ENCODE assay signal across 10 cellular contexts in the genomic region with DNA sequence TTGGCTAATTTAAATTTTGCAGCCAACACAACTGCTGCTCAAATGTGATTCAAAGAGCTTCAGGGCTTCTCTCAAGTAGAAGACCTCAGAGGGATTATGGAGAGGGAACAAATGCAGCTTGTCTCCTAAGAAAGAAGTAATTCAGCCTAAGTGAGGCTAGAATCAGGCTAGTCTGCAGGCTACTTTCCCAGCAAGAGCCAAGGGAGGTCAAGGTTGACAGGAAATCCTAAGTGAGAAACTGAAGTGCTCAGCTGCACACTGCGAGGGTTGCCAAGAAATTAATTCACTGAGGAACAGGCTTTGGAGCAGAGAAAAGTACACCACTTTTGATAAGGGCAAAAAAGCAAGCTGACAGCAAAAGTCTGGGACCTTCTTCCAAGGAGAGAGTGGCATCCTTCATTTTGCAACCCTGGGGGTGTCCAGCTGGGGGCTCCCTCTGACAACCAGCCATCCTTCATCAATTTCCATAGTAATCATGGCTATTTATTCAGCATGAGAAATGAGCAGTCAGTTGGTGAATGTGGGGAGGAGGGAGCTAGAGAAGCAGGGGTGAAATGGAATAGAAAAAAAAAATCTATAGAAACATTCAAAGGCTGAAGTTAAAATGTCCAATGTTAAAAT.
DNase-seq lines count a peak whose midpoint lies in the region; ATAC-seq, FAIRE-seq and TF ChIP-seq lines count a peak whose summit lies in the region.
"Had no signal": no experiment of that assay in that cellular context is flagged by ENCODE, and none has a peak within 500 bp of the region (broad histone marks: within the 10 kb centered on the region; RNA-seq: fewer than 3 reads in every experiment).

No MANE protein-coding gene starts in this region.

- DNase-seq in AG04449 (ENCODE audit: low read depth, low spot score), result no peak
- DNase-seq in HT1080 (ENCODE audit: low read depth), result peak; percentile 11
- peak in 1 of 2 experiments; percentile 63 for DNase-seq in H1 (ENCODE audit: low read depth in 1 of 2, low spot score in 2 of 2)
- peak; percentile 44 for DNase-seq in mesenchymal stem cell
- no peak for DNase-seq in activated naive CD4-positive, alpha-beta T cell treated with anti-CD3 and anti-CD28 coated beads for 36 hours
- no peak for DNase-seq in vagina (ENCODE audit: extremely low spot score in 2 of 2)
- no peak for DNase-seq in stimulated activated naive CD4-positive, alpha-beta T cell treated with Interleukin-2 at 50 U/mL for 16 hours (lab: John Stamatoyannopoulos, UW)
- DNase-seq: naive B cell, NCI-H1694 treated with DMSO at 0.1 percent for 48 hours had no signal

- H3K79me2 ChIP-seq in H1 (ENCODE audit: control insufficient read depth in 1 of 2, insufficient read depth in 2 of 2, low read length in 2 of 2), result no peaks in the 10 kb centered on the region

- POLR2A ChIA-PET in AG04449 (lab: Yijun Ruan, JAX), result no interaction called here
- POLR2A ChIA-PET in H1 (lab: Charles Lee; ENCODE audit: partially characterized antibody), result interaction anchor here (0.9 kb wide), 1 partner anchor 94 kb away, joined by 4 read pairs; no protein-coding TSS in a partner anchor

- no peaks in the 10 kb centered on the region for H3K4me1 Mint-ChIP-seq in activated naive CD4-positive, alpha-beta T cell treated with anti-CD3 and anti-CD28 coated beads for 36 hours (ENCODE audit: low read depth)
- H3K4me1 Mint-ChIP-seq: naive B cell had no signal

- no peak for TF ChIP-seq EP300 in H1 (IDR thresholded peaks at IDR 0.05; ENCODE audit: borderline replicate concordance in 1 of 2, low read depth in 2 of 2, low read length in 2 of 2)

- no peak overlapping the region for H3K4me3 ChIP-seq in AG04449 (ENCODE audit: low read depth, low read length)
- H3K4me3 ChIP-seq in H1 (ENCODE audit: extremely low read depth in 1 of 4, insufficient read depth in 2 of 4, low read depth in 3 of 4, low read length in 4 of 4), result no peak overlapping the region
- no peak overlapping the region for H3K4me3 ChIP-seq in mesenchymal stem cell (ENCODE audit: insufficient read depth in 1 of 2, low read depth in 1 of 2, low read length in 2 of 2)
- no peak overlapping the region for H3K4me3 ChIP-seq in vagina

- TF ChIP-seq CTCF in AG04449 (IDR thresholded peaks at IDR 0.05; ENCODE audit: insufficient read depth, low read length, missing control alignments) (peak; percentile 10), H1 (IDR thresholded peaks at IDR 0.05; ENCODE audit: control extremely low read depth in 1 of 3, insufficient read depth in 1 of 3, low read depth in 1 of 3, low read length in 3 of 3) (peak; percentile 47 to 64 (median 59)), vagina (IDR thresholded peaks at IDR 0.05) (no peak)

- H3K79me1 ChIP-seq in H1 (ENCODE audit: low read depth, low read length) (no peaks in the 10 kb centered on the region), mesenchymal stem cell (replicated peaks; ENCODE audit: low read length, poor library complexity, severe bottlenecking) (no peaks in the 10 kb centered on the region)

- no peaks in the 10 kb centered on the region for H3K36me3 Mint-ChIP-seq in activated naive CD4-positive, alpha-beta T cell treated with anti-CD3 and anti-CD28 coated beads for 36 hours (ENCODE audit: low read depth)
- H3K36me3 Mint-ChIP-seq: naive B cell had no signal

- no peak overlapping the region for H3K4ac ChIP-seq in H1 (replicated peaks; ENCODE audit: insufficient read length, low read depth, low read length)
- H3K4ac ChIP-seq in mesenchymal stem cell (ENCODE audit: low read depth in 1 of 2, low read length in 2 of 2), result no peak overlapping the region

- no peak overlapping the region for H3K56ac ChIP-seq in H1 (replicated peaks; ENCODE audit: insufficient read length, low read depth, low read length)

- FAIRE-seq in H1 (lab: Jason Lieb, UNC), result peak; percentile 76

- no peaks in the 10 kb centered on the region for H3K27me3 Mint-ChIP-seq in activated naive CD4-positive, alpha-beta T cell treated with anti-CD3 and anti-CD28 coated beads for 36 hours (ENCODE audit: low read depth)
- H3K27me3 Mint-ChIP-seq: naive B cell had no signal

- H3K23ac ChIP-seq in H1 (ENCODE audit: insufficient read length), result no peak overlapping the region
- H3K23ac ChIP-seq in mesenchymal stem cell (ENCODE audit: low read length in 2 of 2), result no peak overlapping the region

- H4K5ac ChIP-seq in H1 (ENCODE audit: insufficient read length, low read depth, low read length), result no peak overlapping the region

- no peak overlapping the region for H4K8ac ChIP-seq in H1 (ENCODE audit: extremely low read depth, insufficient read depth, low read length)
- no peak overlapping the region for H4K8ac ChIP-seq in mesenchymal stem cell (ENCODE audit: low read length)

- H2AK5ac ChIP-seq in H1 (ENCODE audit: low read depth, low read length) (no peak overlapping the region), mesenchymal stem cell (ENCODE audit: low read length, severe bottlenecking) (no peak overlapping the region)

- H2BK12ac ChIP-seq in H1 (ENCODE audit: low read depth, low read length), result no peak overlapping the region
- no peak overlapping the region for H2BK12ac ChIP-seq in mesenchymal stem cell (ENCODE audit: low read length in 2 of 2)

- H2AFZ ChIP-seq in H1 (ENCODE audit: low read length), result no peak overlapping the region
- no peak overlapping the region for H2AFZ ChIP-seq in mesenchymal stem cell (ENCODE audit: low read depth, low read length)

- H3K27ac Mint-ChIP-seq in activated naive CD4-positive, alpha-beta T cell treated with anti-CD3 and anti-CD28 coated beads for 36 hours, result no peak overlapping the region
- H3K27ac Mint-ChIP-seq: naive B cell had no signal

- H3K27me3 ChIP-seq in H1 (replicated peaks in 1 of 4; ENCODE audit: control insufficient read depth in 3 of 4, extremely low read depth in 1 of 4, insufficient read depth in 3 of 4, low read length in 3 of 4), result no peaks in the 10 kb centered on the region
- H3K27me3 ChIP-seq in mesenchymal stem cell (ENCODE audit: control insufficient read depth in 1 of 2, insufficient read depth in 1 of 2, low read length in 2 of 2), result peaks cover 14 to 25% of the 10 kb centered on the region in 2 experiments
- H3K27me3 ChIP-seq in vagina, result no peaks in the 10 kb centered on the region

- intact Hi-C loops in activated naive CD4-positive, alpha-beta T cell treated with anti-CD3 and anti-CD28 coated beads for 36 hours (cut with micrococcal nuclease), result no loop called here
- intact Hi-C loops in vagina (cut with DNase I), result no loop called here

- 0 out of 2 replicates have a peak overlapping the region, but pooled peaks have one; percentile 9 for H2BK15ac ChIP-seq in H1 (ENCODE audit: low read length)
- no peak overlapping the region for H2BK15ac ChIP-seq in mesenchymal stem cell (ENCODE audit: low read depth, poor library complexity, severe bottlenecking)

- CTCF ChIA-PET in AG04449 (lab: Yijun Ruan, JAX), result interaction anchor here (0.8 to 1.2 kb wide), 3 partner anchors 9 to 10 kb away, joined by 3 to 4 read pairs (median 3); no protein-coding TSS in a partner anchor
- CTCF ChIA-PET in H1 (lab: Charles Lee; ENCODE audit: partially characterized antibody), result interaction anchor here (0.6 to 3.5 kb wide), 27 partner anchors 8 to 915 kb away, joined by 3 to 17 read pairs (median 6); no protein-coding TSS in a partner anchor
- CTCF ChIA-PET in activated naive CD4-positive, alpha-beta T cell treated with anti-CD3 and anti-CD28 coated beads for 36 hours (lab: Charles Lee), result interaction anchor here (0.6 kb wide), 1 partner anchor 16 kb away, joined by 4 read pairs; no protein-coding TSS in a partner anchor

- H3K9ac ChIP-seq in H1 (replicated peaks in 1 of 4; ENCODE audit: extremely low read depth in 1 of 4, low read depth in 3 of 4, low read length in 3 of 4) (no peak overlapping the region), mesenchymal stem cell (ENCODE audit: low read length) (no peak overlapping the region)

- no peaks in the 10 kb centered on the region for H3K9me3 ChIP-seq in H1 (ENCODE audit: insufficient read depth in 2 of 2, low read depth in 1 of 2, low read length in 1 of 2)
- no peaks in the 10 kb centered on the region for H3K9me3 ChIP-seq in mesenchymal stem cell (ENCODE audit: control insufficient read depth, low read length)
- no peaks in the 10 kb centered on the region for H3K9me3 ChIP-seq in vagina

- ATAC-seq in GM18861 (IDR thresholded peaks at IDR 0.05; ENCODE audit: unreplicated experiment), result no peak

- H3K36me3 ChIP-seq in H1 (ENCODE audit: control insufficient read depth in 2 of 4, insufficient read depth in 4 of 4, low read length in 3 of 4), result no peaks in the 10 kb centered on the region
- no peaks in the 10 kb centered on the region for H3K36me3 ChIP-seq in mesenchymal stem cell (ENCODE audit: control insufficient read depth in 1 of 2, insufficient read depth in 2 of 2, low read depth in 1 of 2, low read length in 2 of 2)
- no peaks in the 10 kb centered on the region for H3K36me3 ChIP-seq in vagina

- H3K4me3 Mint-ChIP-seq in activated naive CD4-positive, alpha-beta T cell treated with anti-CD3 and anti-CD28 coated beads for 36 hours, result no peak overlapping the region
- H3K4me3 Mint-ChIP-seq: naive B cell had no signal

- H4K91ac ChIP-seq in H1 (replicated peaks; ENCODE audit: insufficient read length, low read length) (no peak overlapping the region), mesenchymal stem cell (ENCODE audit: low read length) (no peak overlapping the region)

- H3K18ac ChIP-seq in H1 (ENCODE audit: extremely low read depth, low read length), result no peak overlapping the region
- peak overlapping the region in 1 of 2 experiments; percentile 12 for H3K18ac ChIP-seq in mesenchymal stem cell (ENCODE audit: low read depth in 1 of 2, low read length in 2 of 2)

- no peaks in the 10 kb centered on the region for H3K23me2 ChIP-seq in H1 (ENCODE audit: low read depth, low read length)

- no peak overlapping the region for H3K4me2 ChIP-seq in H1 (ENCODE audit: insufficient read depth in 1 of 2, low read depth in 2 of 2, low read length in 2 of 2)
- no peak overlapping the region for H3K4me2 ChIP-seq in mesenchymal stem cell (ENCODE audit: low read length, poor library complexity, severe bottlenecking)

- H2BK20ac ChIP-seq in H1 (ENCODE audit: low read length), result no peak overlapping the region

- H3K9me3 Mint-ChIP-seq in activated naive CD4-positive, alpha-beta T cell treated with anti-CD3 and anti-CD28 coated beads for 36 hours, result peaks cover 3% of the 10 kb centered on the region

- TF ChIP-seq RAD21 in H1 (IDR thresholded peaks at IDR 0.05 in 1 of 2, conservative IDR thresholded peaks at IDR 0.05 in 1 of 2; ENCODE audit: low read depth in 2 of 2, low read length in 2 of 2), result peak; percentile 83 to 89

- H2BK120ac ChIP-seq in H1 (replicated peaks; ENCODE audit: low read depth, low read length), result no peak overlapping the region
- no peak overlapping the region for H2BK120ac ChIP-seq in mesenchymal stem cell (ENCODE audit: low read depth, low read length)

- WGBS in H1 (ENCODE audit: extremely low coverage in 1 of 2, insufficient coverage in 1 of 2, insufficient read length in 1 of 2, insufficient replicate concordance in 2 of 2, low coverage in 1 of 2, low lambda C conversion rate in 2 of 2, missing lambda C conversion rate in 1 of 2), 2 experiments, result 86% methylated on average over 1 of the region's 1 CpG; no CpG with 5 or more reads in 1 of the 2 experiments
- 6% methylated on average over 1 of the region's 1 CpG for WGBS in mesenchymal stem cell

- no peaks in the 10 kb centered on the region for H4K20me1 ChIP-seq in H1 (replicated peaks in 1 of 2; ENCODE audit: control insufficient read depth in 1 of 2, insufficient read depth in 2 of 2, low read length in 2 of 2)

- no peak for TF ChIP-seq POLR2A in H1 (IDR thresholded peaks at IDR 0.05; ENCODE audit: control extremely low read depth in 1 of 2, low read depth in 2 of 2, low read length in 2 of 2)
- no peak for TF ChIP-seq POLR2A in vagina (IDR thresholded peaks at IDR 0.05)

- no peak overlapping the region for H2BK5ac ChIP-seq in H1 (ENCODE audit: low read depth, low read length)
- H2BK5ac ChIP-seq in mesenchymal stem cell (ENCODE audit: low read depth, low read length, poor library complexity, severe bottlenecking), result no peak overlapping the region

- no peak overlapping the region for H3K14ac ChIP-seq in H1 (ENCODE audit: insufficient read length)
- H3K14ac ChIP-seq in mesenchymal stem cell (ENCODE audit: low read length in 2 of 2), result no peak overlapping the region

- H3K27ac ChIP-seq in H1 (ENCODE audit: low read depth, low read length), result no peak overlapping the region
- no peak overlapping the region for H3K27ac ChIP-seq in mesenchymal stem cell (ENCODE audit: low read length, poor library complexity, severe bottlenecking)
- no peak overlapping the region for H3K27ac ChIP-seq in vagina

- peaks cover 0 to 5% (median 0%) of the 10 kb centered on the region in 4 experiments; a peak in 1 of 7 replicates for H3K4me1 ChIP-seq in H1 (replicated peaks in 1 of 4; ENCODE audit: control insufficient read depth in 3 of 4, insufficient read depth in 4 of 4, low read length in 3 of 4)
- no peaks in the 10 kb centered on the region for H3K4me1 ChIP-seq in mesenchymal stem cell (ENCODE audit: control insufficient read depth, insufficient read depth, low read depth, low read length)
- no peaks in the 10 kb centered on the region for H3K4me1 ChIP-seq in vagina

Comparison
In these comparisons a context has a peak if more than half of its experiments do, and no peak if none do; other contexts are left out.
1. DNase-seq: peak in HT1080 (single experiment) and mesenchymal stem cell (single experiment); none in AG04449 (single experiment), activated naive CD4-positive, alpha-beta T cell treated with anti-CD3 and anti-CD28 coated beads for 36 hours (single experiment), vagina (0 of 2) and stimulated activated naive CD4-positive, alpha-beta T cell treated with Interleukin-2 at 50 U/mL for 16 hours (single experiment).
2. CTCF ChIP-seq: peak in AG04449 (single experiment) and H1 (3 of 3); none in vagina (0 of 3).